In the genomic region with DNA sequence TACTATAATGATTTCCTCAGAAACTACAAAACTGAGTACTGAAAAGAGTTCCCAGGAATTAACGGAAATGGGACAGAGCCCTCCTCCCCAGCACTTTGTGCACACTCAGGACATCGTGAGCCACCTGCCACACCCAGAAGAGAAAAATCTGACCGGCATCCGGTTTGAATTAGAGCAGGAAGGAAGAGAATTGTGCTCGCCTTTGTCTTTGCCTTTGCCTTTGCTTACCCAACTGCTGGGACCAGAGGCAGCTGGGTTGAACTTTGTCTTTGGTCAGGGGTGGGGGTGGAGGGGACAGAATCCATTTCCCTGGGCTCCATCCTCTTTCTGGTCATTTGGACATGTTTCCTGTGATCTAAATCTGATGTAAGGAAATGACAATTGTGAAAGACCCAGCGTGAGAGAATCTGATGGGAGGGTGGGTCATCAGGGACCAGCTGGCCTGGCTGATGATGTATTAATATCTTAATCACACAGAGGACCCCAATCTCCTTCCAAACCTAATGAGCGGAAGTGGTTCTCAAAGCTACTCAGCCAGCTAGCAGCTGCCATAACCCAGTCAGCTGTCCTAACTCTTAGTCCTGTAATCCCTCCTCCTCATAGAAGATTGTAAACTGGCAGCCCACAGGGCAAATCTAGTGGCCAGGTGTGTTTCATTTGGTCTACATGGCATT, we compare ENCODE assay signal across 8 cellular contexts. TPM values are rescaled to one million over a fixed set of nuclear protein-coding genes. Genes with fewer than 3 reads are reported as not detected.
DNase-seq lines count a peak whose midpoint lies in the region; ATAC-seq and TF ChIP-seq lines count a peak whose summit lies in the region.

No MANE protein-coding gene starts in this region.

- no peaks in the 10 kb centered on the region for H3K9me3 ChIP-seq in breast epithelium
- no peaks in the 10 kb centered on the region for H3K9me3 ChIP-seq in lung (ENCODE audit: control insufficient read depth in 2 of 2, insufficient read depth in 1 of 2, low read length in 1 of 2)
- no peaks in the 10 kb centered on the region for H3K9me3 ChIP-seq in vagina

- H3K27ac ChIP-seq in breast epithelium (peak overlapping the region; percentile 79 to 82), lung (ENCODE audit: low read depth in 1 of 2, low read length in 1 of 2) (peak overlapping the region; percentile 87 to 88), vagina (peak overlapping the region; percentile 78)

- TF ChIP-seq CTCF in breast epithelium (IDR thresholded peaks at IDR 0.05) (no peak), MCF 10A (IDR thresholded peaks at IDR 0.05; ENCODE audit: unreplicated experiment) (no peak), lung (IDR thresholded peaks at IDR 0.05; ENCODE audit: control extremely low read depth, extremely low read depth) (no peak), vagina (IDR thresholded peaks at IDR 0.05) (no peak)

- no peak for DNase-seq in breast epithelium (ENCODE audit: low spot score in 2 of 2)
- DNase-seq in MCF 10A (ENCODE audit: unreplicated experiment), result no peak
- DNase-seq in lung (ENCODE audit: low spot score), result peak; percentile 44
- DNase-seq in vagina (ENCODE audit: extremely low spot score in 2 of 2), result no peak
- DNase-seq in glomerular visceral epithelial cell (ENCODE audit: extremely low spot score), result no peak
- no peak for DNase-seq in GM19238 (ENCODE audit: insufficient read length, low spot score)

- H3K27me3 Mint-ChIP-seq in MCF 10A (ENCODE audit: insufficient read depth, unreplicated experiment), result no peaks in the 10 kb centered on the region
- no peaks in the 10 kb centered on the region for H3K27me3 Mint-ChIP-seq in activated naive CD4-positive, alpha-beta T cell treated with anti-CD3 and anti-CD28 coated beads, Interleukin-2, amount 50 U/mL, for 24 hours

- H3K36me3 ChIP-seq in breast epithelium, result no peaks in the 10 kb centered on the region
- H3K36me3 ChIP-seq in lung (ENCODE audit: control insufficient read depth in 2 of 2, insufficient read depth in 2 of 2, low read length in 2 of 2), result no peaks in the 10 kb centered on the region
- H3K36me3 ChIP-seq in vagina, result no peaks in the 10 kb centered on the region

- peaks cover 28% of the 10 kb centered on the region for H3K36me3 Mint-ChIP-seq in MCF 10A (ENCODE audit: insufficient read depth, unreplicated experiment)
- H3K36me3 Mint-ChIP-seq in activated naive CD4-positive, alpha-beta T cell treated with anti-CD3 and anti-CD28 coated beads, Interleukin-2, amount 50 U/mL, for 24 hours, result peaks cover 1% of the 10 kb centered on the region

- H3K9me3 Mint-ChIP-seq in MCF 10A (ENCODE audit: unreplicated experiment), result no peaks in the 10 kb centered on the region
- H3K9me3 Mint-ChIP-seq in activated naive CD4-positive, alpha-beta T cell treated with anti-CD3 and anti-CD28 coated beads, Interleukin-2, amount 50 U/mL, for 24 hours, result no peaks in the 10 kb centered on the region

- peaks cover 23% of the 10 kb centered on the region for H3K4me1 Mint-ChIP-seq in MCF 10A (ENCODE audit: insufficient read depth, unreplicated experiment)
- peaks cover 61% of the 10 kb centered on the region for H3K4me1 Mint-ChIP-seq in activated naive CD4-positive, alpha-beta T cell treated with anti-CD3 and anti-CD28 coated beads, Interleukin-2, amount 50 U/mL, for 24 hours

- no peak overlapping the region for H3K27ac Mint-ChIP-seq in MCF 10A (ENCODE audit: low read depth, unreplicated experiment)
- peak overlapping the region; percentile 95 for H3K27ac Mint-ChIP-seq in activated naive CD4-positive, alpha-beta T cell treated with anti-CD3 and anti-CD28 coated beads, Interleukin-2, amount 50 U/mL, for 24 hours

- H3K4me1 ChIP-seq in breast epithelium (peaks cover 8 to 9% of the 10 kb centered on the region in 2 donors), lung (ENCODE audit: control insufficient read depth in 2 of 2, insufficient read depth in 2 of 2, low read length in 2 of 2) (peaks cover 7 to 30% of the 10 kb centered on the region in 2 donors), vagina (peaks cover 19% of the 10 kb centered on the region)

- no peak for TF ChIP-seq POLR2A in breast epithelium (IDR thresholded peaks at IDR 0.05)
- TF ChIP-seq POLR2A in vagina (IDR thresholded peaks at IDR 0.05), result no peak

- no peak for ATAC-seq in lung (ENCODE audit: insufficient read depth, low FRiP score)
- ATAC-seq in HG03342 (IDR thresholded peaks at IDR 0.05; ENCODE audit: unreplicated experiment), result no peak

- CTCF ChIA-PET in MCF 10A (lab: Yijun Ruan, JAX), result interaction anchor here (0.6 to 5.3 kb wide), 27 partner anchors 10 to 134 kb away, joined by 3 to 55 read pairs (median 6); a partner anchor contains a TSS

- POLR2A ChIA-PET in MCF 10A (lab: Yijun Ruan, JAX), result interaction anchor here (0.7 to 3.4 kb wide), 16 partner anchors 12 to 130 kb away, joined by 3 to 24 read pairs (median 6); a partner anchor contains a TSS

- no peaks in the 10 kb centered on the region for H3K27me3 ChIP-seq in breast epithelium
- H3K27me3 ChIP-seq in lung (ENCODE audit: control insufficient read depth, insufficient read depth), result no peaks in the 10 kb centered on the region
- no peaks in the 10 kb centered on the region for H3K27me3 ChIP-seq in vagina

- intact Hi-C loops in breast epithelium (cut with DNase I; ENCODE audit: low total_unique reads) (loop anchor here (10.0 kb wide), 1 partner anchor 64 kb away; no protein-coding TSS in a partner anchor), MCF 10A (cut with micrococcal nuclease) (no loop called here), vagina (cut with DNase I) (no loop called here)

- H3K4me3 ChIP-seq in breast epithelium (no peak overlapping the region), lung (no peak overlapping the region), vagina (no peak overlapping the region)

- 24 to 39% methylated on average over 7 of the region's 7 CpGs for WGBS in lung, 2 donors

- H3K4me3 Mint-ChIP-seq in MCF 10A (ENCODE audit: unreplicated experiment), result no peak overlapping the region
- peak overlapping the region; percentile 86 for H3K4me3 Mint-ChIP-seq in activated naive CD4-positive, alpha-beta T cell treated with anti-CD3 and anti-CD28 coated beads, Interleukin-2, amount 50 U/mL, for 24 hours

- no TSS peak for BruUV-seq in MCF 10A (replicated peaks; lab: Mats Ljungman, UMichigan)

RNA-seq across cellular contexts. Expression of a gene that starts 1.1 kb away (rescaled TPM):
- total RNA-seq in breast epithelium (100 to 1,000 TPM in 2 of 3 donors, 1 to 10 TPM in 1; 6.9 to 146 (median 135) TPM), MCF 10A (2022) (74.4 and 126 TPM in 2 replicates), lung (10 to 100 TPM; 80.0 to 82.8 TPM), vagina (120 TPM)
- 100 to 1,000 TPM in 1 of 2 donors, 10 to 100 TPM in 1; 27.3 to 113 TPM for polyA plus RNA-seq in lung

RNA-seq across cellular contexts. Expression of a gene that starts 51.0 kb away (rescaled TPM):
- total RNA-seq in breast epithelium (10 to 100 TPM; 32.8 to 42.6 (median 38.3) TPM), MCF 10A (2022) (34.6 and 44.8 TPM in 2 replicates), lung (10 to 100 TPM; 28.2 to 34.1 TPM), vagina (22.8 TPM)
- 10 to 100 TPM; 16.9 to 28.9 TPM for polyA plus RNA-seq in lung
